ENCODE assay signal across 23 cellular contexts in genomic region chr1:234559152-234559916, GRCh38. TPM values are rescaled to one million over a fixed set of nuclear protein-coding genes. Genes with fewer than 3 reads are reported as not detected.
DNase-seq lines count a peak whose midpoint lies in the region; ATAC-seq and TF ChIP-seq lines count a peak whose summit lies in the region.
"Had no signal": no experiment of that assay in that cellular context is flagged by ENCODE, and none has a peak within 500 bp of the region (broad histone marks: within the 10 kb centered on the region; RNA-seq: fewer than 3 reads in every experiment).

No MANE protein-coding gene starts in this region.

- POLR2A ChIA-PET in T-cell (lab: Charles Lee): no interaction called here

- no peaks in the 10 kb centered on the region for H3K9me3 ChIP-seq in uterus
- H3K9me3 ChIP-seq: adrenal gland, colonic mucosa, MG63, SJSA1, stomach, transverse colon had no signal

- H3K4me1 ChIP-seq in uterus: peaks cover 0 to 5% of the 10 kb centered on the region in 2 donors
- H3K4me1 ChIP-seq: colonic mucosa, neural progenitor cell had no signal

- TF ChIP-seq CTCF in uterus (IDR thresholded peaks at IDR 0.05): no peak

- no peak overlapping the region for H3K27ac Mint-ChIP-seq in T-cell
- H3K27ac Mint-ChIP-seq: CD4-positive, alpha-beta memory T cell; neural progenitor cell; progenitor cell of endocrine pancreas; T-helper 17 cell had no signal

- no peaks in the 10 kb centered on the region for H3K36me3 ChIP-seq in uterus
- H3K36me3 ChIP-seq: adrenal gland, colonic mucosa, MG63, neural progenitor cell, SJSA1, stomach, transverse colon had no signal

- DNase-seq in activated CD8-positive, alpha-beta memory T cell treated with anti-CD3 and anti-CD28 coated beads, Interleukin-2, amount 50 U/mL, for 48 hours: peak; percentile 35
- DNase-seq in activated CD8-positive, alpha-beta memory T cell treated with anti-CD3 and anti-CD28 coated beads for 24 hours: no peak
- DNase-seq in NCI-H69 (lab: John Stamatoyannopoulos, UW) (peak; percentile 34), left lobe of liver (ENCODE audit: low spot score) (peak; percentile 48), uterus (peak; percentile 10 to 16), T-cell (no peak)
- no peak for DNase-seq in effector CD4-positive, alpha-beta T cell
- DNase-seq: activated naive CD4-positive, alpha-beta T cell treated with Interleukin-2 at 50 U/mL for 16 hours; activated T-cell treated with anti-CD3 and anti-CD28 coated beads, Interleukin-2, amount 50 U/mL, for 4 hours; adrenal gland; CD4-positive, alpha-beta memory T cell; colonic mucosa; GDM1; kidney; MG63; NCI-H1436 treated with DMSO at 0.1 percent for 48 hours; stomach; T-helper 17 cell; transverse colon had no signal

- H3K4me1 Mint-ChIP-seq in T-cell: no peaks in the 10 kb centered on the region
- H3K4me1 Mint-ChIP-seq: CD4-positive, alpha-beta memory T cell; T-helper 17 cell had no signal

- H3K36me3 Mint-ChIP-seq in T-cell: no peaks in the 10 kb centered on the region
- H3K36me3 Mint-ChIP-seq: CD4-positive, alpha-beta memory T cell; neural progenitor cell had no signal

- intact Hi-C loops in uterus (cut with DNase I; ENCODE audit: low total_unique reads): no loop called here

- no peaks in the 10 kb centered on the region for H3K27me3 Mint-ChIP-seq in T-cell
- H3K27me3 Mint-ChIP-seq: CD4-positive, alpha-beta memory T cell; progenitor cell of endocrine pancreas; T-helper 17 cell had no signal

- no peaks in the 10 kb centered on the region for H3K27me3 ChIP-seq in uterus
- H3K27me3 ChIP-seq: adrenal gland, colonic mucosa, MG63, neural progenitor cell, SJSA1, stomach, transverse colon had no signal

- ATAC-seq in left lobe of liver (peak; percentile 80), HG02840 (IDR thresholded peaks at IDR 0.05; ENCODE audit: low FRiP score, unreplicated experiment) (no peak), T-cell (replicated peaks in 1 of 4) (no peak)
- ATAC-seq: activated T-cell treated with anti-CD3 and anti-CD28 coated beads, Interleukin-2, amount 50 U/mL, for 4 hours; T-helper 17 cell had no signal

- no peak overlapping the region for H3K4me3 ChIP-seq in uterus
- H3K4me3 ChIP-seq: adrenal gland, colonic mucosa, MG63, neural progenitor cell, SJSA1, stomach, transverse colon had no signal

- TF ChIP-seq POLR2A in uterus (IDR thresholded peaks at IDR 0.05): no peak

- H3K27ac ChIP-seq in uterus: no peak overlapping the region
- H3K27ac ChIP-seq: adrenal gland, colonic mucosa, neural progenitor cell, SJSA1, transverse colon had no signal

- no peak overlapping the region for H3K4me3 Mint-ChIP-seq in T-cell
- H3K4me3 Mint-ChIP-seq: activated T-cell treated with anti-CD3 and anti-CD28 coated beads, Interleukin-2, amount 50 U/mL, for 4 hours; CD4-positive, alpha-beta memory T cell; neural progenitor cell; T-helper 17 cell had no signal

- CTCF ChIA-PET in T-cell (lab: Charles Lee): no interaction called here

- no peaks in the 10 kb centered on the region for H3K9me3 Mint-ChIP-seq in T-cell
- H3K9me3 Mint-ChIP-seq: activated T-cell treated with anti-CD3 and anti-CD28 coated beads, Interleukin-2, amount 50 U/mL, for 4 hours had no signal

RNA-seq across cellular contexts. Expression of gene IRF2BP2, which starts 50.6 kb away (rescaled TPM):
- total RNA-seq in left lobe of liver: 48.7 TPM
- 100 to 1,000 TPM in 3 of 4 donors, 10 to 100 TPM in 1; 56.8 to 182 (median 124) TPM for total RNA-seq in uterus
- total RNA-seq in T-cell: 100 to 1,000 TPM; 141 to 406 (median 163) TPM

Comparison
In these comparisons a context has a peak if more than half of its experiments do, and no peak if none do; other contexts are left out.
1. DNase-seq: peak in activated CD8-positive, alpha-beta memory T cell treated with anti-CD3 and anti-CD28 coated beads, Interleukin-2, amount 50 U/mL, for 48 hours (single experiment), NCI-H69 (single experiment), left lobe of liver (single experiment) and uterus (2 of 2); none in activated CD8-positive, alpha-beta memory T cell treated with anti-CD3 and anti-CD28 coated beads for 24 hours (single experiment), T-cell (0 of 34) and effector CD4-positive, alpha-beta T cell (single experiment).